8 cellular contexts compared by ENCODE assay signal in the genomic region with DNA sequence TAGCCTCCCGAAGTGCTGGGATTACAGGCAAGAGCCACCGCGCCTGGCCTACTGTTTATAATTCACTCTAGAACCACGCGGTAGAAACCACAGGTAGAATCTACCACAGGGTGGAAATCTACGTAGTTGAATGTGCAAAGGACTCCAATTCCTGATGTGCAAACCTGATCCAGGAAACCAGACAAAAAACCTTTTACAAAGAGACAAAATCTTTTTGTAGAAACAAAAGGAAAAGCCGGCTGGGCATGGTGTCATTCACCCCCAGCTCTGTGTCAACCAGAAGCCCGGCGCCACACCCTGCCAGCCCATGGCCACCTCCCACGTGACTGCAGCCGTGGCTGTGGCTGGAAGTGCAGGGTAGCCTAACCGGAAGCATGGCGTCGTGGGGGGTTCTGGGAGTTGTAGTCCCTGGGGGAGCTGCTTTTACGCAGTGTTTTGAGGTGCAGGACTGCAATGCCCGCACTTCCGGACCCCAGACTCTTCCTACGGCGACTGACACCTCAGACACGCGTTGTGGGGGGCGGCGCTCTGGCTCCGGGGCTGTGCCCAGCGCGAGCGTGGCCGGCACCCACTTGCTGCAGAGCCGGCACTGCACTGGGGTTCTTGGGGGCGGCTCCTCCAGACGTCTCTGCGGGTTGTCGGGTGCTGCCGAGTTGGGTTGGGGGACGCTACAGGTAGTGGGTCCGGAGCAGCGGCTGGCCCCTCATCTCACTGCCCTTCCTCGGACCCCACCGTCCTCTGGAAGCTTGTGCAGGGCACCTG. TPM values are rescaled to one million over a fixed set of nuclear protein-coding genes. Genes with fewer than 3 reads are reported as not detected.
DNase-seq lines count a peak whose midpoint lies in the region; ATAC-seq, FAIRE-seq and TF ChIP-seq lines count a peak whose summit lies in the region.

No MANE protein-coding gene starts in this region.

- H3K4me1 ChIP-seq in kidney (ENCODE audit: control insufficient read depth in 1 of 2, insufficient read depth in 1 of 2, low read depth in 1 of 2, low read length in 2 of 2), result no peaks in the 10 kb centered on the region

- no peak for FAIRE-seq in kidney (lab: Jason Lieb, UNC)

- DNase-seq in AML-193 (lab: John Stamatoyannopoulos, UW) (peak; percentile 93 to 96), NCI-H345 treated with DMSO at 0.1 percent for 48 hours (lab: John Stamatoyannopoulos, UW; ENCODE audit: unreplicated experiment) (peak; percentile 94), cerebellar nuclear complex (lab: John Stamatoyannopoulos, UW) (peak; percentile 58 to 89), kidney (peak; percentile 98)
- peak; percentile 87 to 92 for DNase-seq in stimulated activated CD4-positive, alpha-beta T cell treated with anti-CD3 and anti-CD28 coated beads, Interleukin-15, amount 100 ng/mL, for 1 hour (ENCODE audit: low read depth in 1 of 2, low spot score in 1 of 2)

- peak overlapping the region; percentile 5 to 51 for H3K9ac ChIP-seq in kidney (ENCODE audit: low read length in 2 of 2)

- H3K36me3 ChIP-seq in kidney (ENCODE audit: control insufficient read depth in 1 of 2, insufficient read depth in 2 of 2, low read length in 2 of 2), result no peaks in the 10 kb centered on the region

- peak; percentile 36 for TF ChIP-seq CTCF in kidney (IDR thresholded peaks at IDR 0.05; ENCODE audit: borderline replicate concordance, extremely low read depth, insufficient read depth)

- intact Hi-C loops in kidney (cut with DNase I), result no loop called here

- ATAC-seq in GM19035 (IDR thresholded peaks at IDR 0.05; ENCODE audit: unreplicated experiment) (peak; percentile 99), HG03342 (IDR thresholded peaks at IDR 0.05; ENCODE audit: unreplicated experiment) (peak; percentile 100)
- ATAC-seq in activated CD4-positive, CD25-positive, alpha-beta regulatory T cell treated with anti-CD3 and anti-CD28 coated beads, Interleukin-2, amount 50 U/mL, for 24 hours, result peak; percentile 96 to 98

- no peaks in the 10 kb centered on the region for H3K9me3 ChIP-seq in kidney (ENCODE audit: control insufficient read depth in 1 of 2, low read length in 2 of 2)

- peak overlapping the region in 1 of 2 donors; percentile 19 for H3K27ac ChIP-seq in kidney (ENCODE audit: low read depth in 2 of 2, low read length in 2 of 2)

- peak overlapping the region; percentile 65 to 71 for H3K4me3 ChIP-seq in kidney (ENCODE audit: low read length in 2 of 2)

RNA-seq across cellular contexts. Expression of gene RNF216, which starts 41.5 kb away (rescaled TPM):
- total RNA-seq in kidney, result 32.1 TPM
- polyA plus RNA-seq in kidney (ENCODE audit: insufficient read depth, low read depth, low replicate concordance), result 9.4 TPM

RNA-seq across cellular contexts. Expression of gene OCM, which starts 57.7 kb away (rescaled TPM):
- total RNA-seq in kidney, result not detected
- polyA plus RNA-seq in kidney (ENCODE audit: insufficient read depth, low read depth, low replicate concordance), result not detected
